In genomic region chr3:139937674-139938279, GRCh38 we compare ENCODE assay signal across 1 cellular context.
TF ChIP-seq lines count a peak whose summit lies in the region.

No MANE protein-coding gene starts in this region.

TF ChIP-seq in K562, 482 proteins besides CTCF, POLR2A, EP300 and RAD21 (continued from another document):
- TF ChIP-seq HINFP (tag; conservative IDR thresholded peaks at IDR 0.05; ENCODE audit: low read depth) (no peak), NCOA2 (IDR thresholded peaks at IDR 0.05; ENCODE audit: partially characterized antibody in 2 of 2) (no peak), DDX20 (tag; IDR thresholded peaks at IDR 0.05; ENCODE audit: low read depth) (no peak), MED1 (CRISPR knock-in tag; IDR thresholded peaks at IDR 0.05; ENCODE audit: borderline replicate concordance) (no peak), NUFIP1 (IDR thresholded peaks at IDR 0.05; ENCODE audit: partially characterized antibody) (no peak)
TF ChIP-seq in K562: peak in this region for 2.
